In the genomic region with DNA sequence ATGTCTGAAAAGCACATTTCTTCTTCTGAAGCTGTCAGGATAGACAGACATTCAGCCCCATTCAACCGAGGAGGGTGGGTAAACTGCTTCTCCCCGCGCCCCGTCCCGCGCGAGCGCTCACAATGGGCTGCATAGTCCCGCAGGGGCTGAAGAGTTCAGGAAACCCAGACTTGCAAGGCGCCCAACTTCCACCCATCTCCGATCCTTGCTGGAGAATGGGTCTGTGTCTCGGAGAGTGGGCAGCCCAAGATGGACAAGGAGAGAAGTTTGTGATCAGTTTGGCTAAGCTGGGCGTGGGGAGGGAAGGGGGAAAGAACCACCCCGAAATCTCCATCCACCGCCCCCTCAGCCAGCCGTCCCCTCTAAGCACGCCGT, we compare ENCODE assay signal across 9 cellular contexts. TPM values are rescaled to one million over a fixed set of nuclear protein-coding genes. Genes with fewer than 3 reads are reported as not detected.
DNase-seq lines count a peak whose midpoint lies in the region; ATAC-seq, FAIRE-seq and TF ChIP-seq lines count a peak whose summit lies in the region.
"Had no signal": no experiment of that assay in that cellular context is flagged by ENCODE, and none has a peak within 500 bp of the region (broad histone marks: within the 10 kb centered on the region; RNA-seq: fewer than 3 reads in every experiment).

No MANE protein-coding gene starts in this region.

- ATAC-seq in GM18498 (IDR thresholded peaks at IDR 0.05; ENCODE audit: unreplicated experiment) (peak; percentile 5), HG03457 (IDR thresholded peaks at IDR 0.05; ENCODE audit: unreplicated experiment) (peak; percentile 4), heart left ventricle (peak in 2 of 4 donors; percentile 3 to 49)

- H3K36me3 Mint-ChIP-seq in activated naive CD8-positive, alpha-beta T cell treated with anti-CD3 and anti-CD28 coated beads for 36 hours: no peaks in the 10 kb centered on the region

- no peaks in the 10 kb centered on the region for H3K9me3 ChIP-seq in heart left ventricle

- H3K36me3 ChIP-seq in heart left ventricle: no peaks in the 10 kb centered on the region

- H3K27ac Mint-ChIP-seq in activated naive CD8-positive, alpha-beta T cell treated with anti-CD3 and anti-CD28 coated beads for 36 hours: no peak overlapping the region

- peaks cover 41% of the 10 kb centered on the region for H3K27me3 Mint-ChIP-seq in activated naive CD8-positive, alpha-beta T cell treated with anti-CD3 and anti-CD28 coated beads for 36 hours

- TF ChIP-seq CTCF in heart left ventricle (IDR thresholded peaks at IDR 0.05): no peak

- no peak for TF ChIP-seq POLR2A in heart left ventricle (IDR thresholded peaks at IDR 0.05)

- H3K9me3 Mint-ChIP-seq in activated naive CD8-positive, alpha-beta T cell treated with anti-CD3 and anti-CD28 coated beads for 36 hours: no peaks in the 10 kb centered on the region

- 0 to 3% (median 1%) methylated on average over 18 of the region's 18 CpGs for WGBS in heart left ventricle, 4 donors

- peak overlapping the region; percentile 83 to 99 (median 93) for H3K27ac ChIP-seq in heart left ventricle

- H3K4me1 ChIP-seq in heart left ventricle: peaks cover 0 to 43% (median 14%) of the 10 kb centered on the region in 12 donors

- DNase-seq in activated naive CD8-positive, alpha-beta T cell treated with anti-CD3 and anti-CD28 coated beads for 36 hours: peak; percentile 6
- peak; percentile 10 to 61 (median 25) for DNase-seq in heart left ventricle
- peak in 8 of 10 donors; percentile 9 to 80 (median 28) for DNase-seq in posterior cingulate gyrus
- DNase-seq in NCI-H226: no peak
- no peak for DNase-seq in cerebellar nuclear complex (lab: John Stamatoyannopoulos, UW)
- no peak for DNase-seq in urothelium cell line (ENCODE audit: low spot score)

- peak overlapping the region; percentile 43 to 98 (median 87) for H3K4me3 ChIP-seq in heart left ventricle

- H3K4me3 Mint-ChIP-seq in activated naive CD8-positive, alpha-beta T cell treated with anti-CD3 and anti-CD28 coated beads for 36 hours: peak overlapping the region; percentile 97

- intact Hi-C loops in heart left ventricle (cut with DNase I) (loop anchor here in 1 of 10 donors (10.0 kb wide), 1 partner anchor 49 kb away; no protein-coding TSS in a partner anchor), posterior cingulate gyrus (cut with DNase I) (no loop called here)

- no peak for FAIRE-seq in urothelium cell line (lab: Jason Lieb, UNC)
- FAIRE-seq: TTC549 had no signal

- peaks cover 11% of the 10 kb centered on the region for H3K4me1 Mint-ChIP-seq in activated naive CD8-positive, alpha-beta T cell treated with anti-CD3 and anti-CD28 coated beads for 36 hours

- no peaks in the 10 kb centered on the region for H3K27me3 ChIP-seq in heart left ventricle

RNA-seq across cellular contexts. Expression of gene AASS, which starts 0.7 kb away (rescaled TPM):
- 1 to 10 TPM; 1.5 to 1.8 TPM for total RNA-seq in activated naive CD8-positive, alpha-beta T cell treated with anti-CD3 and anti-CD28 coated beads for 36 hours
- total RNA-seq in heart left ventricle: 10 to 100 TPM; 24.2 to 61.3 (median 32.2) TPM
- 10 to 100 TPM; 10.3 to 90.1 TPM for polyA plus RNA-seq in heart left ventricle

Comparison
In these comparisons a context has a peak if more than half of its experiments do, and no peak if none do; other contexts are left out.
1. DNase-seq: peak in activated naive CD8-positive, alpha-beta T cell treated with anti-CD3 and anti-CD28 coated beads for 36 hours (single experiment), heart left ventricle (5 of 5) and posterior cingulate gyrus (8 of 10); none in NCI-H226 (single experiment), cerebellar nuclear complex (0 of 2) and urothelium cell line (single experiment).
2. RNA of gene AASS, which starts 0.7 kb away (total RNA-seq): 24.2 to 61.3 TPM in heart left ventricle; 1.5 to 1.8 TPM in activated naive CD8-positive, alpha-beta T cell treated with anti-CD3 and anti-CD28 coated beads for 36 hours; every median in the first group is over 4 times any median in the second.